ENCODE assay signal across 8 cellular contexts in genomic region chr11:74443071-74443864, GRCh38. TPM values are rescaled to one million over a fixed set of nuclear protein-coding genes. Genes with fewer than 3 reads are reported as not detected.
DNase-seq lines count a peak whose midpoint lies in the region; ATAC-seq and TF ChIP-seq lines count a peak whose summit lies in the region.

No MANE protein-coding gene starts in this region.

- H3K4me1 ChIP-seq in right atrium auricular region (peaks cover 0 to 20% of the 10 kb centered on the region in 2 donors), vagina (peaks cover 28% of the 10 kb centered on the region)

- DNase-seq in Right ventricle myocardium superior (no peak), right atrium auricular region (ENCODE audit: low spot score) (no peak), inferior parietal cortex (ENCODE audit: extremely low spot score) (peak; percentile 54), vagina (ENCODE audit: extremely low spot score in 2 of 2) (no peak), GM13977 (ENCODE audit: low spot score) (no peak), SKM-1 (lab: John Stamatoyannopoulos, UW; ENCODE audit: unreplicated experiment) (no peak)

- H3K27me3 ChIP-seq in right atrium auricular region, result no peaks in the 10 kb centered on the region
- H3K27me3 ChIP-seq in vagina, result no peaks in the 10 kb centered on the region

- no peak overlapping the region for H3K4me3 ChIP-seq in right atrium auricular region
- no peak overlapping the region for H3K4me3 ChIP-seq in vagina

- H3K27ac ChIP-seq in right atrium auricular region (no peak overlapping the region), VCaP (peak overlapping the region; percentile 77), vagina (peak overlapping the region; percentile 50)

- TF ChIP-seq POLR2A in vagina (IDR thresholded peaks at IDR 0.05), result no peak

- H3K9me3 ChIP-seq in right atrium auricular region (no peaks in the 10 kb centered on the region), vagina (no peaks in the 10 kb centered on the region)

- peak in 1 of 2 donors; percentile 15 for TF ChIP-seq CTCF in right atrium auricular region (IDR thresholded peaks at IDR 0.05)
- TF ChIP-seq CTCF in VCaP (conservative IDR thresholded peaks at IDR 0.05), result peak; percentile 80
- TF ChIP-seq CTCF in vagina (IDR thresholded peaks at IDR 0.05), result peak in 2 of 3 experiments; percentile 4 to 22
- TF ChIP-seq CTCF in GM13977 (IDR thresholded peaks at IDR 0.05; ENCODE audit: extremely low read depth, insufficient read depth, missing control alignments), result no peak

- no peaks in the 10 kb centered on the region for H3K36me3 ChIP-seq in right atrium auricular region
- no peaks in the 10 kb centered on the region for H3K36me3 ChIP-seq in vagina

- in situ Hi-C loops in GM13977 (cut with MboI; ENCODE audit: low pct_unique_long_range_greater_than_20kb, low sequenced_read_pairs, unreplicated experiment), result no loop called here

- peak; percentile 82 for ATAC-seq in Right ventricle myocardium superior (ENCODE audit: poor library complexity)
- no peak for ATAC-seq in HG03159 (IDR thresholded peaks at IDR 0.05; ENCODE audit: unreplicated experiment)

- intact Hi-C loops in Right ventricle myocardium superior (cut with DNase I) (loop anchor here (10.0 kb wide), 1 partner anchor 478 kb away; no protein-coding TSS in a partner anchor), vagina (cut with DNase I) (no loop called here)

RNA-seq across cellular contexts. Expression of gene KCNE3, which starts 24.1 kb away (rescaled TPM):
- total RNA-seq in Right ventricle myocardium superior (2.6 TPM), right atrium auricular region (1 to 10 TPM; 1.4 to 3.3 TPM), vagina (5.2 TPM)

RNA-seq across cellular contexts. Expression of gene PGM2L1, which starts 45.0 kb away (rescaled TPM):
- total RNA-seq in Right ventricle myocardium superior (1.9 TPM), right atrium auricular region (1 to 10 TPM; 2.3 to 3.4 TPM), vagina (10.6 TPM)

RNA-seq across cellular contexts. Expression of gene LIPT2, which starts 50.3 kb away (rescaled TPM):
- total RNA-seq in Right ventricle myocardium superior (3.3 TPM), right atrium auricular region (1 to 10 TPM; 2.9 to 4.8 TPM), vagina (3.9 TPM)

Comparison
In these comparisons a context has a peak if more than half of its experiments do, and no peak if none do; other contexts are left out.
1. H3K27ac ChIP-seq: peak in VCaP (single experiment) and vagina (single experiment); none in right atrium auricular region (0 of 2).